21 cellular contexts compared by ENCODE assay signal in genomic region chr3:11589706-11590105, GRCh38. TPM values are rescaled to one million over a fixed set of nuclear protein-coding genes. Genes with fewer than 3 reads are reported as not detected.
A peak's percentile ranks its signal among the peaks of the same experiment; 100 is the strongest.
DNase-seq lines count a peak whose midpoint lies in the region; ATAC-seq and TF ChIP-seq lines count a peak whose summit lies in the region.
"Had no signal": no experiment of that assay in that cellular context is flagged by ENCODE, and none has a peak within 500 bp of the region (broad histone marks: within the 10 kb centered on the region; RNA-seq: fewer than 3 reads in every experiment).

No MANE protein-coding gene starts in this region.

- no peak for TF ChIP-seq CTCF in heart right ventricle (IDR thresholded peaks at IDR 0.05)
- TF ChIP-seq CTCF in right atrium auricular region (IDR thresholded peaks at IDR 0.05): no peak
- TF ChIP-seq CTCF in endothelial cell (IDR thresholded peaks at IDR 0.05; ENCODE audit: unreplicated experiment): no peak
- no peak for TF ChIP-seq CTCF in psoas muscle (IDR thresholded peaks at IDR 0.05)
- no peak for TF ChIP-seq CTCF in vagina (IDR thresholded peaks at IDR 0.05)

- H3K4me1 ChIP-seq in heart right ventricle (peaks cover 34 to 95% (median 72%) of the 10 kb centered on the region in 9 donors), right atrium auricular region (peaks cover 0 to 91% of the 10 kb centered on the region in 2 donors), psoas muscle (peaks cover 75% of the 10 kb centered on the region), vagina (peaks cover 89% of the 10 kb centered on the region)

- DNase-seq in heart right ventricle (no peak), right atrium auricular region (ENCODE audit: low spot score) (no peak), endothelial cell (ENCODE audit: low spot score) (no peak), psoas muscle (no peak), vagina (ENCODE audit: extremely low spot score in 2 of 2) (peak in 1 of 2 donors; percentile 64), NOMO-1 treated with dmso at 0.1 percent for 144 hours (lab: John Stamatoyannopoulos, UW; ENCODE audit: unreplicated experiment) (no peak), NCI-H2171 treated with DMSO at 0.1 percent for 48 hours (lab: John Stamatoyannopoulos, UW) (no peak)
- DNase-seq: activated CD8-positive, alpha-beta memory T cell treated with anti-CD3 and anti-CD28 coated beads for 24 hours; activated naive CD8-positive, alpha-beta T cell treated with anti-CD3 and anti-CD28 coated beads for 36 hours; effector CD4-positive, alpha-beta T cell; NCI-H1092; NCI-H2081; NCI-H524 treated with DMSO at 0.1 percent for 48 hours; SHP77 treated with DMSO at 0.1 percent for 48 hours; stimulated activated CD4-positive, alpha-beta T cell treated with anti-CD3 and anti-CD28 coated beads, Interleukin-4, amount 100 ng/mL, for 24 hours; T-helper 2 cell had no signal

- peak overlapping the region in 8 of 10 donors; percentile 1 to 84 (median 24) for H3K27ac ChIP-seq in heart right ventricle
- peak overlapping the region in 1 of 2 donors; percentile 85 for H3K27ac ChIP-seq in right atrium auricular region
- peak overlapping the region; percentile 33 for H3K27ac ChIP-seq in psoas muscle
- H3K27ac ChIP-seq in vagina: peak overlapping the region; percentile 88
- H3K27ac ChIP-seq: BLaER1 treated with 17β-estradiol and CSF1 and Interleukin-3, amounts not matched to agents 10 nM and 100 nM had no signal

- intact Hi-C loops in heart right ventricle (cut with DNase I) (loop anchor here in 3 of 10 donors (2.0 to 10.0 kb wide), 3 partner anchors 45 to 53 kb away; partner anchors contain the start of gene VGLL4 (in 2 of the 3)), psoas muscle (cut with DNase I) (no loop called here), vagina (cut with DNase I) (no loop called here)

- 79 to 84% methylated on average over 11 of the region's 11 CpGs for WGBS in heart right ventricle, 2 donors
- WGBS in psoas muscle, 3 donors: 77 to 81% (median 81%) methylated on average over 11 of the region's 11 CpGs

- no peak for TF ChIP-seq POLR2A in vagina (IDR thresholded peaks at IDR 0.05)

- ATAC-seq in heart right ventricle (no peak), psoas muscle (no peak), GM19395 (IDR thresholded peaks at IDR 0.05; ENCODE audit: unreplicated experiment) (no peak)
- ATAC-seq: activated CD4-positive, CD25-positive, alpha-beta regulatory T cell treated with anti-CD3 and anti-CD28 coated beads, Interleukin-2, amount 50 U/mL, for 24 hours had no signal

- H3K4me3 ChIP-seq in heart right ventricle (no peak overlapping the region), right atrium auricular region (no peak overlapping the region), psoas muscle (no peak overlapping the region), vagina (no peak overlapping the region)
- H3K4me3 ChIP-seq: BLaER1 treated with 17β-estradiol and CSF1 and Interleukin-3, amounts not matched to agents 10 nM and 100 nM had no signal

- peak overlapping the region; percentile 61 for H3K4me3 Mint-ChIP-seq in endothelial cell (ENCODE audit: unreplicated experiment)
- H3K4me3 Mint-ChIP-seq: activated naive CD8-positive, alpha-beta T cell treated with anti-CD3 and anti-CD28 coated beads for 36 hours; activated T-helper 1 cell treated with anti-CD3 and anti-CD28 coated beads, Interleukin-12 subunit alpha, Interleukin-12 subunit beta, Interleukin-2, Interleukin-4 antibody, amounts not matched to agents 30 ng/mL and 10 ng/mL and 1 ng/mL, durations not matched to agents 14 hours and 24 hours and 36 hours; mesothelial cell of epicardium had no signal

- peaks cover 91% of the 10 kb centered on the region for H3K4me1 Mint-ChIP-seq in endothelial cell (ENCODE audit: unreplicated experiment)

- H3K36me3 ChIP-seq in heart right ventricle: peaks cover 0 to 15% (median 0%) of the 10 kb centered on the region in 9 donors
- H3K36me3 ChIP-seq in right atrium auricular region: no peaks in the 10 kb centered on the region
- H3K36me3 ChIP-seq in psoas muscle (ENCODE audit: insufficient read depth in 1 of 2, low read depth in 1 of 2): no peaks in the 10 kb centered on the region
- H3K36me3 ChIP-seq in vagina: no peaks in the 10 kb centered on the region

- no peak overlapping the region for H3K27ac Mint-ChIP-seq in endothelial cell (ENCODE audit: unreplicated experiment)
- H3K27ac Mint-ChIP-seq: activated naive CD8-positive, alpha-beta T cell treated with anti-CD3 and anti-CD28 coated beads for 36 hours; activated T-helper 1 cell treated with anti-CD3 and anti-CD28 coated beads, Interleukin-12 subunit alpha, Interleukin-12 subunit beta, Interleukin-2, Interleukin-4 antibody, amounts not matched to agents 30 ng/mL and 10 ng/mL and 1 ng/mL, durations not matched to agents 14 hours and 24 hours and 36 hours had no signal

- no peaks in the 10 kb centered on the region for H3K27me3 ChIP-seq in heart right ventricle
- H3K27me3 ChIP-seq in right atrium auricular region: no peaks in the 10 kb centered on the region
- H3K27me3 ChIP-seq in psoas muscle (ENCODE audit: insufficient read depth in 3 of 3, low read length in 2 of 3): no peaks in the 10 kb centered on the region
- no peaks in the 10 kb centered on the region for H3K27me3 ChIP-seq in vagina
- H3K27me3 ChIP-seq: BLaER1 treated with 17β-estradiol and CSF1 and Interleukin-3, amounts not matched to agents 10 nM and 100 nM had no signal

- H3K36me3 Mint-ChIP-seq in endothelial cell (ENCODE audit: low read depth, unreplicated experiment): peaks cover 37% of the 10 kb centered on the region

- H3K27me3 Mint-ChIP-seq in endothelial cell (ENCODE audit: unreplicated experiment): peaks cover 19% of the 10 kb centered on the region
- H3K27me3 Mint-ChIP-seq: activated naive CD8-positive, alpha-beta T cell treated with anti-CD3 and anti-CD28 coated beads for 36 hours had no signal

- H3K9me3 ChIP-seq in heart right ventricle (no peaks in the 10 kb centered on the region), right atrium auricular region (no peaks in the 10 kb centered on the region), psoas muscle (no peaks in the 10 kb centered on the region), vagina (no peaks in the 10 kb centered on the region)
- H3K9me3 ChIP-seq: BLaER1 treated with 17β-estradiol and CSF1 and Interleukin-3, amounts not matched to agents 10 nM and 100 nM had no signal

- no peaks in the 10 kb centered on the region for H3K9me3 Mint-ChIP-seq in endothelial cell (ENCODE audit: unreplicated experiment)
- H3K9me3 Mint-ChIP-seq: activated naive CD8-positive, alpha-beta T cell treated with anti-CD3 and anti-CD28 coated beads for 36 hours; activated T-helper 1 cell treated with anti-CD3 and anti-CD28 coated beads, Interleukin-12 subunit alpha, Interleukin-12 subunit beta, Interleukin-2, Interleukin-4 antibody, amounts not matched to agents 30 ng/mL and 10 ng/mL and 1 ng/mL, durations not matched to agents 14 hours and 24 hours and 36 hours; mesothelial cell of epicardium had no signal

RNA-seq across cellular contexts. Expression of gene VGLL4, which starts 54.0 kb away (rescaled TPM):
- total RNA-seq in heart right ventricle (10 to 100 TPM; 20.8 to 46.1 (median 30.3) TPM), right atrium auricular region (10 to 100 TPM; 30.2 to 64.6 TPM), endothelial cell (ENCODE audit: unreplicated experiment) (120 TPM), psoas muscle (10 to 100 TPM; 11.2 to 14.8 (median 12.7) TPM), vagina (99.4 TPM)
- polyA plus RNA-seq in heart right ventricle (10 to 100 TPM; 14.5 to 28.2 TPM), psoas muscle (10 to 100 TPM in 1 of 3 donors, 1 to 10 TPM in 2; 8.0 to 14.5 (median 8.3) TPM)
